Comparison of ENCODE assay signal across 16 cellular contexts in genomic region chr1:184049836-184050468, GRCh38. TPM values are rescaled to one million over a fixed set of nuclear protein-coding genes. Genes with fewer than 3 reads are reported as not detected.
A peak's percentile ranks its signal among the peaks of the same experiment; 100 is the strongest.
DNase-seq lines count a peak whose midpoint lies in the region; FAIRE-seq and TF ChIP-seq lines count a peak whose summit lies in the region.
"Had no signal": no experiment of that assay in that cellular context is flagged by ENCODE, and none has a peak within 500 bp of the region (broad histone marks: within the 10 kb centered on the region; RNA-seq: fewer than 3 reads in every experiment).

No MANE protein-coding gene starts in this region.

- peaks cover 33% of the 10 kb centered on the region for H3K4me1 ChIP-seq in SJSA1 (replicated peaks)
- H3K4me1 ChIP-seq in smooth muscle cell (ENCODE audit: low read depth), result peaks cover 16% of the 10 kb centered on the region
- H3K4me1 ChIP-seq in testis, result no peaks in the 10 kb centered on the region
- H3K4me1 ChIP-seq: parathyroid adenoma had no signal

- no peak for TF ChIP-seq POLR2A in testis (IDR thresholded peaks at IDR 0.05)

- peaks cover 14% of the 10 kb centered on the region for H3K36me3 Mint-ChIP-seq in activated naive CD4-positive, alpha-beta T cell treated with anti-CD3 and anti-CD28 coated beads, Interleukin-2, amount 10 ng/mL, durations not matched to agents 7 days and 5 days

- peaks cover 30% of the 10 kb centered on the region for H3K79me2 ChIP-seq in smooth muscle cell (ENCODE audit: low read depth)

- peak overlapping the region; percentile 81 for H2AFZ ChIP-seq in smooth muscle cell (ENCODE audit: low read depth)

- no peak overlapping the region for H3K9ac ChIP-seq in smooth muscle cell (ENCODE audit: low read depth)
- H3K9ac ChIP-seq: parathyroid adenoma had no signal

- intact Hi-C loops in testis (cut with DNase I; ENCODE audit: low total_unique reads), result no loop called here

- peak overlapping the region; percentile 24 for H3K4me3 Mint-ChIP-seq in activated naive CD4-positive, alpha-beta T cell treated with anti-CD3 and anti-CD28 coated beads, Interleukin-2, amount 10 ng/mL, durations not matched to agents 7 days and 5 days

- CTCF ChIA-PET in activated naive CD4-positive, alpha-beta T cell treated with anti-CD3 and anti-CD28 coated beads, Interleukin-2, amount 10 ng/mL, durations not matched to agents 7 days and 5 days (lab: Charles Lee), result interaction anchor here (0.7 to 1.7 kb wide), 2 partner anchors 95 to 415 kb away, joined by 3 to 5 read pairs; no protein-coding TSS in a partner anchor

- no peaks in the 10 kb centered on the region for H4K20me1 ChIP-seq in smooth muscle cell (ENCODE audit: low read depth)

- H3F3A ChIP-seq in smooth muscle cell (ENCODE audit: low read depth), result no peaks in the 10 kb centered on the region

- no peaks in the 10 kb centered on the region for H3K9me3 ChIP-seq in SJSA1 (replicated peaks)
- H3K9me3 ChIP-seq in smooth muscle cell (replicated peaks; ENCODE audit: low read depth), result no peaks in the 10 kb centered on the region
- H3K9me3 ChIP-seq in testis, result no peaks in the 10 kb centered on the region

- no peaks in the 10 kb centered on the region for H3K9me3 Mint-ChIP-seq in activated naive CD4-positive, alpha-beta T cell treated with anti-CD3 and anti-CD28 coated beads, Interleukin-2, amount 10 ng/mL, durations not matched to agents 7 days and 5 days
- H3K9me3 Mint-ChIP-seq: memory B cell had no signal

- peaks cover 7% of the 10 kb centered on the region for H3K36me3 ChIP-seq in SJSA1
- H3K36me3 ChIP-seq in smooth muscle cell (ENCODE audit: low read depth), result no peaks in the 10 kb centered on the region
- H3K36me3 ChIP-seq in testis (ENCODE audit: low read depth, missing control alignments), result no peaks in the 10 kb centered on the region
- H3K36me3 ChIP-seq: adrenal gland had no signal

- peak; percentile 74 for FAIRE-seq in endometrium (lab: Jason Lieb, UNC)

- peaks cover 33% of the 10 kb centered on the region for H3K4me1 Mint-ChIP-seq in activated naive CD4-positive, alpha-beta T cell treated with anti-CD3 and anti-CD28 coated beads, Interleukin-2, amount 10 ng/mL, durations not matched to agents 7 days and 5 days

- H3K27ac ChIP-seq in SJSA1, result peak overlapping the region; percentile 70
- no peak overlapping the region for H3K27ac ChIP-seq in smooth muscle cell (ENCODE audit: low read depth)
- H3K27ac ChIP-seq in testis, result no peak overlapping the region
- H3K27ac ChIP-seq: parathyroid adenoma had no signal

- TF ChIP-seq CTCF in smooth muscle cell (IDR thresholded peaks at IDR 0.05; ENCODE audit: borderline replicate concordance, insufficient read depth, poor library complexity, severe bottlenecking) (no peak), testis (IDR thresholded peaks at IDR 0.05) (no peak)

- WGBS in smooth muscle cell (ENCODE audit: low lambda C conversion rate), result 81% methylated on average over 2 of the region's 2 CpGs
- 85 to 87% methylated on average over 2 of the region's 2 CpGs for WGBS in testis, 2 donors

- no peak overlapping the region for H3K4me2 ChIP-seq in smooth muscle cell

- H3K27me3 Mint-ChIP-seq in activated naive CD4-positive, alpha-beta T cell treated with anti-CD3 and anti-CD28 coated beads, Interleukin-2, amount 10 ng/mL, durations not matched to agents 7 days and 5 days, result peaks cover 31% of the 10 kb centered on the region

- H3K4me3 ChIP-seq in SJSA1, result no peak overlapping the region
- H3K4me3 ChIP-seq in smooth muscle cell, result no peak overlapping the region
- H3K4me3 ChIP-seq in testis, result no peak overlapping the region

- H3K27ac Mint-ChIP-seq in activated naive CD4-positive, alpha-beta T cell treated with anti-CD3 and anti-CD28 coated beads, Interleukin-2, amount 10 ng/mL, durations not matched to agents 7 days and 5 days, result no peak overlapping the region
- H3K27ac Mint-ChIP-seq: memory B cell had no signal

- DNase-seq in activated naive CD4-positive, alpha-beta T cell treated with anti-CD3 and anti-CD28 coated beads, Interleukin-2, amount 10 ng/mL, durations not matched to agents 7 days and 5 days, result no peak
- no peak for DNase-seq in activated naive CD4-positive, alpha-beta T cell treated with Interleukin-2 at 50 U/mL for 16 hours
- DNase-seq in SJSA1 (ENCODE audit: low read depth in 1 of 2, low spot score in 2 of 2) (no peak), smooth muscle cell (lab: John Stamatoyannopoulos, UW; ENCODE audit: unreplicated experiment) (no peak), GOT3 (lab: John Stamatoyannopoulos, UW) (no peak), testis (no peak), NCI-H2107 (lab: John Stamatoyannopoulos, UW) (no peak)
- DNase-seq: activated CD8-positive, alpha-beta memory T cell treated with anti-CD3 and anti-CD28 coated beads for 24 hours; adrenal gland; dermis blood vessel endothelial cell; NCI-H1417 treated with DMSO at 0.1 percent for 48 hours; NCI-H345; trophoblast cell had no signal

- no peaks in the 10 kb centered on the region for H3K27me3 ChIP-seq in SJSA1 (replicated peaks)
- H3K27me3 ChIP-seq in smooth muscle cell (ENCODE audit: low read depth), result no peaks in the 10 kb centered on the region
- H3K27me3 ChIP-seq in testis, result no peaks in the 10 kb centered on the region
- H3K27me3 ChIP-seq: adrenal gland had no signal

RNA-seq across cellular contexts. Expression of gene TSEN15, which starts 1.6 kb away (rescaled TPM):
- total RNA-seq in SJSA1 (2014; rRNA removed; shearing (Covaris generic)), result 123 and 129 TPM in 2 replicates
- 56.7 and 82.0 TPM in 2 replicates for total RNA-seq in smooth muscle cell
- 34.7 and 35.6 TPM in 2 replicates for polyA plus RNA-seq in smooth muscle cell
- total RNA-seq in testis, result 10 to 100 TPM; 33.8 to 36.3 TPM
- 24.4 TPM for polyA plus RNA-seq in testis (ENCODE audit: insufficient read depth, low read depth, low replicate concordance)

RNA-seq across cellular contexts. Expression of gene COLGALT2, which starts 12.4 kb away (rescaled TPM):
- 6.1 and 11.8 TPM in 2 replicates for total RNA-seq in SJSA1 (2014; rRNA removed; shearing (Covaris generic))
- total RNA-seq in smooth muscle cell (0.22 and 0.31 TPM in 2 replicates), testis (1 to 10 TPM; 5.9 to 9.6 TPM)
- polyA plus RNA-seq in smooth muscle cell (0.61 and 0.73 TPM in 2 replicates), testis (ENCODE audit: insufficient read depth, low read depth, low replicate concordance) (6.8 TPM)
- total RNA-seq: dermis blood vessel endothelial cell had no signal
